8 cellular contexts compared by ENCODE assay signal in genomic region chr7:64888561-64888900, GRCh38. TPM values are rescaled to one million over a fixed set of nuclear protein-coding genes. Genes with fewer than 3 reads are reported as not detected.
DNase-seq lines count a peak whose midpoint lies in the region; ATAC-seq lines count a peak whose summit lies in the region.

No MANE protein-coding gene starts in this region.

- peaks cover 19% of the 10 kb centered on the region for H3K27me3 Mint-ChIP-seq in activated T-helper 17 cell treated with anti-CD3 and anti-CD28 coated beads, Interleukin-2, amount 50 U/mL, for 72 hours

- H3K27me3 ChIP-seq in iPS-15b (ENCODE audit: control insufficient read depth, insufficient read depth, low read length) (peaks cover 62% of the 10 kb centered on the region), skeletal muscle satellite cell (ENCODE audit: control insufficient read depth, insufficient read depth, low read length) (peaks cover 54% of the 10 kb centered on the region)

- DNase-seq in SHP77 treated with DMSO at 0.1 percent for 48 hours (lab: John Stamatoyannopoulos, UW) = no peak
- DNase-seq in NCI-H510A treated with DMSO at 0.1 percent for 48 hours (lab: John Stamatoyannopoulos, UW) = no peak
- no peak for DNase-seq in RKO (ENCODE audit: low spot score)

- H3K4me3 Mint-ChIP-seq in activated T-helper 17 cell treated with anti-CD3 and anti-CD28 coated beads, Interleukin-2, amount 50 U/mL, for 72 hours = peak overlapping the region; percentile 88

- ATAC-seq in GM21576 (IDR thresholded peaks at IDR 0.05; ENCODE audit: unreplicated experiment) = peak; percentile 24
- peak; percentile 39 for ATAC-seq in activated T-helper 17 cell treated with anti-CD3 and anti-CD28 coated beads, Interleukin-2, amount 50 U/mL, for 72 hours (replicated peaks)
- ATAC-seq in HG02623 (IDR thresholded peaks at IDR 0.05; ENCODE audit: unreplicated experiment) = no peak

- peak overlapping the region; percentile 64 for H3K27ac Mint-ChIP-seq in activated T-helper 17 cell treated with anti-CD3 and anti-CD28 coated beads, Interleukin-2, amount 50 U/mL, for 72 hours

- H3K9ac ChIP-seq in iPS-15b (ENCODE audit: low read depth, low read length) (no peak overlapping the region), skeletal muscle satellite cell (ENCODE audit: low read depth, low read length) (no peak overlapping the region)

- H3K4me1 Mint-ChIP-seq in activated T-helper 17 cell treated with anti-CD3 and anti-CD28 coated beads, Interleukin-2, amount 50 U/mL, for 72 hours = peaks cover 3% of the 10 kb centered on the region

- H3K4me3 ChIP-seq in iPS-15b (ENCODE audit: low read depth, low read length) = peak overlapping the region; percentile 79
- H3K4me3 ChIP-seq in skeletal muscle satellite cell (ENCODE audit: low read length) = peak overlapping the region; percentile 67

- peak overlapping the region; percentile 91 for H3K4me2 ChIP-seq in skeletal muscle satellite cell (ENCODE audit: low read length)

- no peaks in the 10 kb centered on the region for H3K36me3 ChIP-seq in iPS-15b (ENCODE audit: control insufficient read depth, insufficient read depth, low read length)
- no peaks in the 10 kb centered on the region for H3K36me3 ChIP-seq in skeletal muscle satellite cell (ENCODE audit: insufficient read depth, low read length)

- H3K36me3 Mint-ChIP-seq in activated T-helper 17 cell treated with anti-CD3 and anti-CD28 coated beads, Interleukin-2, amount 50 U/mL, for 72 hours (ENCODE audit: low read depth) = no peaks in the 10 kb centered on the region

- no peaks in the 10 kb centered on the region for H3K9me3 ChIP-seq in iPS-15b (ENCODE audit: control insufficient read depth, insufficient read depth, low read length)
- H3K9me3 ChIP-seq in skeletal muscle satellite cell (replicated peaks; ENCODE audit: low read length) = no peaks in the 10 kb centered on the region

- no peaks in the 10 kb centered on the region for H3K9me3 Mint-ChIP-seq in activated T-helper 17 cell treated with anti-CD3 and anti-CD28 coated beads, Interleukin-2, amount 50 U/mL, for 72 hours

- H3K4me1 ChIP-seq in iPS-15b (ENCODE audit: control insufficient read depth, insufficient read depth, low read length) = no peaks in the 10 kb centered on the region
- H3K4me1 ChIP-seq in skeletal muscle satellite cell (ENCODE audit: control insufficient read depth, insufficient read depth, low read length) = peaks cover 9% of the 10 kb centered on the region

RNA-seq across cellular contexts. Expression of gene ZNF273, which starts 14.5 kb away (rescaled TPM):
- 10 to 100 TPM in 1 of 2 donors, 1 to 10 TPM in 1; 9.1 to 13.6 TPM for total RNA-seq in activated T-helper 17 cell treated with anti-CD3 and anti-CD28 coated beads, Interleukin-2, amount 50 U/mL, for 72 hours
- 4.6 and 5.0 TPM in 2 replicates for total RNA-seq in skeletal muscle satellite cell (2012; rRNA removed)
